8 cellular contexts compared by ENCODE assay signal in genomic region chr12:112381421-112381897, GRCh38. TPM values are rescaled to one million over a fixed set of nuclear protein-coding genes. Genes with fewer than 3 reads are reported as not detected.
DNase-seq lines count a peak whose midpoint lies in the region; ATAC-seq and TF ChIP-seq lines count a peak whose summit lies in the region.

No MANE protein-coding gene starts in this region.

- H3K27me3 Mint-ChIP-seq in activated CD4-positive, alpha-beta memory T cell treated with anti-CD3 and anti-CD28 coated beads for 36 hours: no peaks in the 10 kb centered on the region
- no peaks in the 10 kb centered on the region for H3K27me3 Mint-ChIP-seq in nephron progenitor cell (ENCODE audit: low read depth, poor library complexity)

- POLR2A ChIA-PET in activated CD4-positive, alpha-beta memory T cell treated with anti-CD3 and anti-CD28 coated beads for 36 hours (lab: Charles Lee): no interaction called here

- H3K4me3 Mint-ChIP-seq in activated CD4-positive, alpha-beta memory T cell treated with anti-CD3 and anti-CD28 coated beads for 36 hours: peak overlapping the region; percentile 91
- H3K4me3 Mint-ChIP-seq in nephron progenitor cell: peak overlapping the region; percentile 97

- CTCF ChIA-PET in activated CD4-positive, alpha-beta memory T cell treated with anti-CD3 and anti-CD28 coated beads for 36 hours (lab: Charles Lee): interaction anchor here (1.1 kb wide), 1 partner anchor 72 kb away, joined by 3 read pairs; no protein-coding TSS in a partner anchor

- intact Hi-C loops in activated CD4-positive, alpha-beta memory T cell treated with anti-CD3 and anti-CD28 coated beads for 36 hours (cut with micrococcal nuclease): loop anchor here (10.0 kb wide), 1 partner anchor 537 kb away; the partner anchor contains the start of gene MAPKAPK5

- H3K36me3 Mint-ChIP-seq in activated CD4-positive, alpha-beta memory T cell treated with anti-CD3 and anti-CD28 coated beads for 36 hours: peaks cover 1% of the 10 kb centered on the region
- H3K36me3 Mint-ChIP-seq in nephron progenitor cell (ENCODE audit: low read depth): peaks cover 23% of the 10 kb centered on the region

- peak; percentile 54 for ATAC-seq in GM21723 (IDR thresholded peaks at IDR 0.05; ENCODE audit: unreplicated experiment)
- ATAC-seq in esophagus mucosa: peak; percentile 59

- DNase-seq in Jurkat, Clone E6-1 (ENCODE audit: low read depth, low spot score): no peak
- DNase-seq in activated CD4-positive, alpha-beta memory T cell treated with anti-CD3 and anti-CD28 coated beads for 36 hours: peak; percentile 49
- DNase-seq in nephron progenitor cell (peak; percentile 50), SW 1271 (lab: John Stamatoyannopoulos, UW) (no peak), GM20000 (ENCODE audit: low spot score) (no peak)

- H3K4me3 ChIP-seq in GM08714 (ENCODE audit: low read length): peak overlapping the region; percentile 76
- peak overlapping the region; percentile 70 for H3K4me3 ChIP-seq in Jurkat, Clone E6-1 (ENCODE audit: low read length)

- peak overlapping the region; percentile 75 for H3K27ac Mint-ChIP-seq in activated CD4-positive, alpha-beta memory T cell treated with anti-CD3 and anti-CD28 coated beads for 36 hours
- H3K27ac Mint-ChIP-seq in nephron progenitor cell: peak overlapping the region; percentile 97

- H3K9me3 Mint-ChIP-seq in activated CD4-positive, alpha-beta memory T cell treated with anti-CD3 and anti-CD28 coated beads for 36 hours: no peaks in the 10 kb centered on the region
- peaks cover 10% of the 10 kb centered on the region for H3K9me3 Mint-ChIP-seq in nephron progenitor cell

- H3K4me1 Mint-ChIP-seq in activated CD4-positive, alpha-beta memory T cell treated with anti-CD3 and anti-CD28 coated beads for 36 hours (ENCODE audit: low read depth): peaks cover 22% of the 10 kb centered on the region
- peaks cover 22% of the 10 kb centered on the region for H3K4me1 Mint-ChIP-seq in nephron progenitor cell

- TF ChIP-seq CTCF in nephron progenitor cell (IDR thresholded peaks at IDR 0.05): no peak
- TF ChIP-seq CTCF in GM20000 (IDR thresholded peaks at IDR 0.05; ENCODE audit: extremely low read depth, missing control alignments): no peak

RNA-seq across cellular contexts. Expression of gene HECTD4, which starts 0.8 kb away (rescaled TPM):
- 27.8 TPM for polyA plus RNA-seq in Jurkat, Clone E6-1 (2012; ENCODE audit: insufficient read depth, insufficient read length)
- total RNA-seq in activated CD4-positive, alpha-beta memory T cell treated with anti-CD3 and anti-CD28 coated beads for 36 hours: 10 to 100 TPM; 24.0 to 24.4 TPM
- 30.5 TPM for total RNA-seq in esophagus mucosa

RNA-seq across cellular contexts. Expression of gene RPL6, which starts 27.9 kb away (rescaled TPM):
- polyA plus RNA-seq in Jurkat, Clone E6-1 (2012; ENCODE audit: insufficient read depth, insufficient read length): 3,158 TPM
- 1,000 to 10,000 TPM; 1,833 TPM for total RNA-seq in activated CD4-positive, alpha-beta memory T cell treated with anti-CD3 and anti-CD28 coated beads for 36 hours
- 1,486 TPM for total RNA-seq in esophagus mucosa

RNA-seq across cellular contexts. Expression of gene PTPN11, which starts 37.3 kb away (rescaled TPM):
- 55.4 TPM for polyA plus RNA-seq in Jurkat, Clone E6-1 (2012; ENCODE audit: insufficient read depth, insufficient read length)
- 100 to 1,000 TPM; 137 to 145 TPM for total RNA-seq in activated CD4-positive, alpha-beta memory T cell treated with anti-CD3 and anti-CD28 coated beads for 36 hours
- total RNA-seq in esophagus mucosa: 53.6 TPM

Comparison
In these comparisons a context has a peak if more than half of its experiments do, and no peak if none do; other contexts are left out.
1. DNase-seq: peak in activated CD4-positive, alpha-beta memory T cell treated with anti-CD3 and anti-CD28 coated beads for 36 hours (single experiment) and nephron progenitor cell (single experiment); none in Jurkat, Clone E6-1 (single experiment), SW 1271 (0 of 2) and GM20000 (single experiment).